13 cellular contexts compared by ENCODE assay signal in genomic region chr12:64745259-64745807, GRCh38.
"Had no signal": no experiment of that assay in that cellular context is flagged by ENCODE, and none has a peak within 500 bp of the region (broad histone marks: within the 10 kb centered on the region; RNA-seq: fewer than 3 reads in every experiment).

No MANE protein-coding gene starts in this region.

- H3K4me3 ChIP-seq: gastrocnemius medialis, ovary, thyroid gland, uterus had no signal

- H3K27ac Mint-ChIP-seq: activated CD8-positive, alpha-beta T cell treated with anti-CD3 and anti-CD28 coated beads, Interleukin-2, amount 10 ng/mL, durations not matched to agents 7 days and 5 days; activated T-helper 1 cell treated with anti-CD3 and anti-CD28 coated beads, Interleukin-12 subunit alpha, Interleukin-12 subunit beta, Interleukin-2, Interleukin-4 antibody, amounts not matched to agents 30 ng/mL and 10 ng/mL and 1 ng/mL, durations not matched to agents 14 hours and 24 hours and 36 hours; T-cell had no signal

- H3K4me1 ChIP-seq: gastrocnemius medialis, uterus had no signal

- ATAC-seq: activated CD8-positive, alpha-beta T cell treated with anti-CD3 and anti-CD28 coated beads, Interleukin-2, amount 10 ng/mL, durations not matched to agents 7 days and 5 days; gastrocnemius medialis; T-cell had no signal

- DNase-seq: activated CD4-positive, alpha-beta T cell treated with anti-CD3 and anti-CD28 coated beads for 4 hours; activated CD8-positive, alpha-beta T cell treated with anti-CD3 and anti-CD28 coated beads, Interleukin-2, amount 10 ng/mL, durations not matched to agents 7 days and 5 days; activated naive CD4-positive, alpha-beta T cell; effector CD8-positive, alpha-beta T cell; gastrocnemius medialis; ovary; stimulated activated CD4-positive, alpha-beta T cell treated with anti-CD3 and anti-CD28 coated beads, Interleukin-4, amount 100 ng/mL, for 4 hours; T-cell; thyroid gland; uterus had no signal

- H3K9me3 Mint-ChIP-seq: activated T-helper 1 cell treated with anti-CD3 and anti-CD28 coated beads, Interleukin-12 subunit alpha, Interleukin-12 subunit beta, Interleukin-2, Interleukin-4 antibody, amounts not matched to agents 30 ng/mL and 10 ng/mL and 1 ng/mL, durations not matched to agents 14 hours and 24 hours and 36 hours; neural crest cell; T-cell had no signal

- H3K27ac ChIP-seq: gastrocnemius medialis, ovary, uterus had no signal

- H3K27me3 Mint-ChIP-seq: T-cell had no signal

- H3K9me3 ChIP-seq: gastrocnemius medialis, ovary, thyroid gland, uterus had no signal

- H3K36me3 ChIP-seq: ovary, uterus had no signal

- H3K4me1 Mint-ChIP-seq: neural crest cell had no signal

- FAIRE-seq: colon had no signal

- H3K27me3 ChIP-seq: gastrocnemius medialis, ovary, thyroid gland, uterus had no signal

- H3K4me3 Mint-ChIP-seq: activated CD8-positive, alpha-beta T cell treated with anti-CD3 and anti-CD28 coated beads, Interleukin-2, amount 10 ng/mL, durations not matched to agents 7 days and 5 days; activated T-helper 1 cell treated with anti-CD3 and anti-CD28 coated beads, Interleukin-12 subunit alpha, Interleukin-12 subunit beta, Interleukin-2, Interleukin-4 antibody, amounts not matched to agents 30 ng/mL and 10 ng/mL and 1 ng/mL, durations not matched to agents 14 hours and 24 hours and 36 hours; neural crest cell; T-cell had no signal
